16 cellular contexts compared by ENCODE assay signal in the genomic region with DNA sequence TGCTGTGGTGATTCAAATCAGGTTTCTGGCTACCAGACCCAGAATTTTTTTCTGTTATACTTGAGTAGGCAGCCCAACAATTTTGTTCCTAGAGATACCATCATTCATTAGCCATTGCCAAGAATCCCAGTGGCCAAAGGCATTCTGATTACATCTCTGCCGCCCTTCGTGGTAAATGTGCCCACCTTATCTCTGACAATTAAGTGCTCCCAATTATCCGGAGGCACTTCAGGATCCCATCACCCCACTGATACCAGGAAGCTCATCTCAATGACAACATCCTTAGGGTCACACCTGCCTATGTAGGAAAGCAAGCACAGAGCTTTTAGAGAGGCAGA. TPM values are rescaled to one million over a fixed set of nuclear protein-coding genes. Genes with fewer than 3 reads are reported as not detected.
DNase-seq lines count a peak whose midpoint lies in the region; ATAC-seq and TF ChIP-seq lines count a peak whose summit lies in the region.
"Had no signal": no experiment of that assay in that cellular context is flagged by ENCODE, and none has a peak within 500 bp of the region (broad histone marks: within the 10 kb centered on the region; RNA-seq: fewer than 3 reads in every experiment).

No MANE protein-coding gene starts in this region.

- H3K27ac Mint-ChIP-seq in activated naive CD4-positive, alpha-beta T cell treated with anti-CD3 and anti-CD28 coated beads, Interleukin-2, amount 50 U/mL, for 24 hours, result peak overlapping the region; percentile 75
- H3K27ac Mint-ChIP-seq in activated naive CD8-positive, alpha-beta T cell treated with anti-CD3 and anti-CD28 coated beads for 36 hours, result peak overlapping the region; percentile 61

- H3K36me3 Mint-ChIP-seq in activated naive CD4-positive, alpha-beta T cell treated with anti-CD3 and anti-CD28 coated beads, Interleukin-2, amount 50 U/mL, for 24 hours, result no peaks in the 10 kb centered on the region
- H3K36me3 Mint-ChIP-seq in activated naive CD8-positive, alpha-beta T cell treated with anti-CD3 and anti-CD28 coated beads for 36 hours, result peaks cover 1% of the 10 kb centered on the region

- no peak for DNase-seq in activated naive CD4-positive, alpha-beta T cell treated with anti-CD3 and anti-CD28 coated beads, Interleukin-2, amount 50 U/mL, for 16 hours
- DNase-seq in activated naive CD8-positive, alpha-beta T cell treated with anti-CD3 and anti-CD28 coated beads for 36 hours, result no peak
- DNase-seq in NCI-H510A treated with DMSO at 0.1 percent for 48 hours (lab: John Stamatoyannopoulos, UW) (no peak), MM.1S (no peak)
- DNase-seq: activated gamma-delta T cell, DND-41, NCI-H1930, NCI-H446, occipital lobe, right cardiac atrium, tibial artery had no signal

- H3K27ac ChIP-seq in MM.1S (ENCODE audit: low read length), result no peak overlapping the region

- H3K4me3 Mint-ChIP-seq in activated naive CD4-positive, alpha-beta T cell treated with anti-CD3 and anti-CD28 coated beads, Interleukin-2, amount 50 U/mL, for 24 hours, result peak overlapping the region; percentile 47
- H3K4me3 Mint-ChIP-seq in activated naive CD8-positive, alpha-beta T cell treated with anti-CD3 and anti-CD28 coated beads for 36 hours, result no peak overlapping the region

- H3K79me2 ChIP-seq in MM.1S (ENCODE audit: low read length), result no peaks in the 10 kb centered on the region

- TF ChIP-seq CTCF in MM.1S (IDR thresholded peaks at IDR 0.05; ENCODE audit: low read length), result no peak

- H3K27me3 Mint-ChIP-seq in activated naive CD4-positive, alpha-beta T cell treated with anti-CD3 and anti-CD28 coated beads, Interleukin-2, amount 50 U/mL, for 24 hours, result no peaks in the 10 kb centered on the region
- no peaks in the 10 kb centered on the region for H3K27me3 Mint-ChIP-seq in activated naive CD8-positive, alpha-beta T cell treated with anti-CD3 and anti-CD28 coated beads for 36 hours
- H3K27me3 Mint-ChIP-seq: stimulated activated naive B cell treated with anti-CD40 and anti-IgM and Interleukin-4, amounts not matched to agents 10 μg/mL and 1 μg/mL and 100 μg/mL, for 72 hours had no signal

- H3K27me3 ChIP-seq in skeletal muscle satellite cell (ENCODE audit: control insufficient read depth, insufficient read depth, low read length) (no peaks in the 10 kb centered on the region), MM.1S (replicated peaks; ENCODE audit: insufficient read depth, low read length) (no peaks in the 10 kb centered on the region)
- H3K27me3 ChIP-seq: tibial artery had no signal

- no peaks in the 10 kb centered on the region for H3K9me2 ChIP-seq in MM.1S (replicated peaks; ENCODE audit: insufficient read depth, low read length)

- H2AFZ ChIP-seq in MM.1S (ENCODE audit: low read length), result no peak overlapping the region

- peaks cover 27% of the 10 kb centered on the region for H3K4me1 Mint-ChIP-seq in activated naive CD4-positive, alpha-beta T cell treated with anti-CD3 and anti-CD28 coated beads, Interleukin-2, amount 50 U/mL, for 24 hours
- peaks cover 19% of the 10 kb centered on the region for H3K4me1 Mint-ChIP-seq in activated naive CD8-positive, alpha-beta T cell treated with anti-CD3 and anti-CD28 coated beads for 36 hours

- H3K9ac ChIP-seq in skeletal muscle satellite cell (ENCODE audit: low read depth, low read length) (no peak overlapping the region), MM.1S (ENCODE audit: low read length) (no peak overlapping the region)

- H3K4me3 ChIP-seq in skeletal muscle satellite cell (ENCODE audit: low read length), result no peak overlapping the region
- no peak overlapping the region for H3K4me3 ChIP-seq in MM.1S (ENCODE audit: low read length)
- H3K4me3 ChIP-seq: tibial artery had no signal

- H3K4me1 ChIP-seq in skeletal muscle satellite cell (ENCODE audit: control insufficient read depth, insufficient read depth, low read length), result peaks cover 11% of the 10 kb centered on the region
- 0 out of 2 replicates have a peak, but pooled peaks cover 2% of the 10 kb centered on the region for H3K4me1 ChIP-seq in MM.1S (ENCODE audit: low read length)

- H3F3A ChIP-seq in MM.1S (ENCODE audit: insufficient read depth, low read length), result no peaks in the 10 kb centered on the region

- no peaks in the 10 kb centered on the region for H3K9me3 Mint-ChIP-seq in activated naive CD4-positive, alpha-beta T cell treated with anti-CD3 and anti-CD28 coated beads, Interleukin-2, amount 50 U/mL, for 24 hours
- no peaks in the 10 kb centered on the region for H3K9me3 Mint-ChIP-seq in activated naive CD8-positive, alpha-beta T cell treated with anti-CD3 and anti-CD28 coated beads for 36 hours
- H3K9me3 Mint-ChIP-seq: stimulated activated naive B cell treated with anti-CD40 and anti-IgM and Interleukin-4, amounts not matched to agents 10 μg/mL and 1 μg/mL and 100 μg/mL, for 72 hours had no signal

- H3K9me3 ChIP-seq in skeletal muscle satellite cell (replicated peaks; ENCODE audit: low read length) (no peaks in the 10 kb centered on the region), MM.1S (replicated peaks; ENCODE audit: insufficient read depth, low read length) (no peaks in the 10 kb centered on the region)
- H3K9me3 ChIP-seq: tibial artery had no signal

- peak; percentile 14 for ATAC-seq in HG02798 (IDR thresholded peaks at IDR 0.05; ENCODE audit: poor library complexity, unreplicated experiment)
- no peak for ATAC-seq in GM19452 (IDR thresholded peaks at IDR 0.05; ENCODE audit: unreplicated experiment)

- H4K20me1 ChIP-seq in MM.1S (ENCODE audit: insufficient read depth, low read length), result no peaks in the 10 kb centered on the region

- H3K4me2 ChIP-seq in skeletal muscle satellite cell (ENCODE audit: low read length) (peak overlapping the region; percentile 53), MM.1S (ENCODE audit: low read depth, low read length) (no peak overlapping the region)

- H3K36me3 ChIP-seq in skeletal muscle satellite cell (ENCODE audit: insufficient read depth, low read length) (no peaks in the 10 kb centered on the region), MM.1S (replicated peaks; ENCODE audit: insufficient read depth, low read length) (no peaks in the 10 kb centered on the region)
- H3K36me3 ChIP-seq: tibial artery had no signal

RNA-seq across cellular contexts. Expression of a gene that starts 43.2 kb away (rescaled TPM):
- 1,000 to 10,000 TPM; 1,619 to 1,626 TPM for total RNA-seq in activated naive CD8-positive, alpha-beta T cell treated with anti-CD3 and anti-CD28 coated beads for 36 hours
- 537 and 796 TPM in 2 replicates for total RNA-seq in skeletal muscle satellite cell (2012; rRNA removed)

RNA-seq across cellular contexts. Expression of a gene that starts 53.2 kb away (rescaled TPM):
- total RNA-seq in activated naive CD8-positive, alpha-beta T cell treated with anti-CD3 and anti-CD28 coated beads for 36 hours, result 10 to 100 TPM in 1 of 2 experiments, 1 to 10 TPM in 1; 8.1 to 10.4 TPM
- 8.1 and 8.3 TPM in 2 replicates for total RNA-seq in skeletal muscle satellite cell (2012; rRNA removed)
